Comparison of ENCODE assay signal across 17 cellular contexts in genomic region chr15:41862515-41863116, GRCh38. TPM values are rescaled to one million over a fixed set of nuclear protein-coding genes. Genes with fewer than 3 reads are reported as not detected.
A peak's percentile ranks its signal among the peaks of the same experiment; 100 is the strongest.
DNase-seq lines count a peak whose midpoint lies in the region; ATAC-seq and TF ChIP-seq lines count a peak whose summit lies in the region.
"Had no signal": no experiment of that assay in that cellular context is flagged by ENCODE, and none has a peak within 500 bp of the region (broad histone marks: within the 10 kb centered on the region; RNA-seq: fewer than 3 reads in every experiment).

No MANE protein-coding gene starts in this region.

- peak overlapping the region; percentile 76 for H3K4me2 ChIP-seq in BLaER1

- H3K27ac Mint-ChIP-seq in activated T-helper 17 cell treated with anti-CD3 and anti-CD28 coated beads, Interleukin-2, amount 50 U/mL, for 72 hours = peak overlapping the region; percentile 64
- H3K27ac Mint-ChIP-seq: activated naive CD4-positive, alpha-beta T cell treated with anti-CD3 and anti-CD28 coated beads, Interleukin-2, amount 50 U/mL, for 72 hours; B cell had no signal

- WGBS in lung, 2 donors = 81% methylated on average over 19 of the region's 19 CpGs
- WGBS in lower leg skin, 2 donors = 77 to 89% methylated on average over 19 of the region's 19 CpGs

- H3K4me1 ChIP-seq in BLaER1 = peaks cover 74% of the 10 kb centered on the region
- H3K4me1 ChIP-seq in lung (ENCODE audit: control insufficient read depth in 2 of 2, insufficient read depth in 2 of 2, low read length in 2 of 2) = peaks cover 0 to 4% of the 10 kb centered on the region in 2 donors
- H3K4me1 ChIP-seq: breast epithelium had no signal

- H3K9me3 Mint-ChIP-seq in activated T-helper 17 cell treated with anti-CD3 and anti-CD28 coated beads, Interleukin-2, amount 50 U/mL, for 72 hours = no peaks in the 10 kb centered on the region
- H3K9me3 Mint-ChIP-seq: activated naive CD4-positive, alpha-beta T cell treated with anti-CD3 and anti-CD28 coated beads, Interleukin-2, amount 50 U/mL, for 72 hours had no signal

- H3K4me1 Mint-ChIP-seq in activated T-helper 17 cell treated with anti-CD3 and anti-CD28 coated beads, Interleukin-2, amount 50 U/mL, for 72 hours = no peaks in the 10 kb centered on the region
- H3K4me1 Mint-ChIP-seq: B cell had no signal

- no peaks in the 10 kb centered on the region for H4K20me1 ChIP-seq in BLaER1

- peak overlapping the region; percentile 11; the same call in 1 of the 2 replicates for H3K9ac ChIP-seq in BLaER1

- H3K4me3 Mint-ChIP-seq in activated T-helper 17 cell treated with anti-CD3 and anti-CD28 coated beads, Interleukin-2, amount 50 U/mL, for 72 hours = no peak overlapping the region
- H3K4me3 Mint-ChIP-seq: B cell had no signal

- H3K4me3 ChIP-seq in BLaER1 (no peak overlapping the region), H7 (ENCODE audit: insufficient read depth, low read depth, low read length) (no peak overlapping the region), lung (no peak overlapping the region), WERI-Rb-1 (ENCODE audit: low read depth, low read length) (no peak overlapping the region), lower leg skin (ENCODE audit: low read depth, poor library complexity, severe bottlenecking) (no peak overlapping the region)
- H3K4me3 ChIP-seq: breast epithelium, skin epidermis had no signal

- ATAC-seq in activated T-helper 17 cell treated with anti-CD3 and anti-CD28 coated beads, Interleukin-2, amount 50 U/mL, for 72 hours (replicated peaks) = no peak
- ATAC-seq in lung (ENCODE audit: insufficient read depth, low FRiP score) = no peak
- ATAC-seq: activated naive CD4-positive, alpha-beta T cell treated with anti-CD3 and anti-CD28 coated beads, Interleukin-2, amount 50 U/mL, for 72 hours had no signal

- TF ChIP-seq CTCF in lung (IDR thresholded peaks at IDR 0.05; ENCODE audit: control extremely low read depth, extremely low read depth) = no peak
- TF ChIP-seq CTCF in WERI-Rb-1 (IDR thresholded peaks at IDR 0.05; ENCODE audit: low read depth, low read length) = no peak
- TF ChIP-seq CTCF in lower leg skin (IDR thresholded peaks at IDR 0.05) = no peak

- H3K36me3 ChIP-seq in BLaER1 = no peaks in the 10 kb centered on the region
- H3K36me3 ChIP-seq in H7 (replicated peaks; ENCODE audit: control insufficient read depth, insufficient read depth, low read length) = no peaks in the 10 kb centered on the region
- no peaks in the 10 kb centered on the region for H3K36me3 ChIP-seq in lung (ENCODE audit: control insufficient read depth in 2 of 2, insufficient read depth in 2 of 2, low read length in 2 of 2)
- no peaks in the 10 kb centered on the region for H3K36me3 ChIP-seq in WERI-Rb-1
- H3K36me3 ChIP-seq: breast epithelium had no signal

- TF ChIP-seq POLR2A in lower leg skin (IDR thresholded peaks at IDR 0.05) = no peak

- H3K9me3 ChIP-seq in BLaER1 (no peaks in the 10 kb centered on the region), lung (ENCODE audit: control insufficient read depth in 2 of 2, insufficient read depth in 1 of 2, low read length in 1 of 2) (no peaks in the 10 kb centered on the region), WERI-Rb-1 (ENCODE audit: severe bottlenecking) (no peaks in the 10 kb centered on the region)
- H3K9me3 ChIP-seq: breast epithelium had no signal

- peak; percentile 88 for DNase-seq in H7
- peak; percentile 73 for DNase-seq in lung (ENCODE audit: low spot score)
- no peak for DNase-seq in WERI-Rb-1
- DNase-seq in lower leg skin (ENCODE audit: low spot score in 2 of 2) = no peak
- no peak for DNase-seq in Kasumi-1 (lab: John Stamatoyannopoulos, UW)
- DNase-seq in D341Med (ENCODE audit: low spot score) = no peak
- DNase-seq: activated CD4-positive, CD25-positive, alpha-beta regulatory T cell treated with anti-CD3 and anti-CD28 coated beads, Interleukin-2, amount 50 U/mL, for 72 hours; activated CD8-positive, alpha-beta memory T cell treated with anti-CD3 and anti-CD28 coated beads, Interleukin-2, amount 50 U/mL, for 48 hours; foreskin fibroblast; MM.1S; NCI-H2227 treated with DMSO at 0.1 percent for 48 hours had no signal

- intact Hi-C loops in lower leg skin (cut with DNase I; ENCODE audit: low total_unique reads) = no loop called here

- H3K27ac ChIP-seq in BLaER1 (peak overlapping the region; percentile 15), lung (ENCODE audit: low read depth in 1 of 2, low read length in 1 of 2) (no peak overlapping the region), WERI-Rb-1 (no peak overlapping the region)
- H3K27ac ChIP-seq: skin epidermis had no signal

- H3K36me3 Mint-ChIP-seq in activated T-helper 17 cell treated with anti-CD3 and anti-CD28 coated beads, Interleukin-2, amount 50 U/mL, for 72 hours (ENCODE audit: low read depth) = no peaks in the 10 kb centered on the region
- H3K36me3 Mint-ChIP-seq: activated naive CD4-positive, alpha-beta T cell treated with anti-CD3 and anti-CD28 coated beads, Interleukin-2, amount 50 U/mL, for 72 hours had no signal

- no peaks in the 10 kb centered on the region for H3K27me3 Mint-ChIP-seq in activated T-helper 17 cell treated with anti-CD3 and anti-CD28 coated beads, Interleukin-2, amount 50 U/mL, for 72 hours
- H3K27me3 Mint-ChIP-seq: B cell had no signal

- H3K27me3 ChIP-seq in BLaER1 (no peaks in the 10 kb centered on the region), H7 (ENCODE audit: control insufficient read depth, insufficient read depth, low read length) (no peaks in the 10 kb centered on the region), lung (ENCODE audit: control insufficient read depth, insufficient read depth) (no peaks in the 10 kb centered on the region), WERI-Rb-1 (ENCODE audit: insufficient read depth, low read depth, severe bottlenecking) (no peaks in the 10 kb centered on the region)
- H3K27me3 ChIP-seq: breast epithelium had no signal

RNA-seq across cellular contexts. Expression of gene PLA2G4B, which starts 24.0 kb away (rescaled TPM):
- 3.0 and 5.3 TPM in 2 replicates for total RNA-seq in H7 (2014; rRNA removed; shearing (Covaris generic))
- total RNA-seq in activated T-helper 17 cell treated with anti-CD3 and anti-CD28 coated beads, Interleukin-2, amount 50 U/mL, for 72 hours = 1 to 10 TPM; 2.7 to 8.3 TPM
- total RNA-seq in lung (10 to 100 TPM in 1 of 2 donors, 1 to 10 TPM in 1; 8.4 to 12.8 TPM), lower leg skin (10 to 100 TPM; 62.0 to 90.3 (median 86.5) TPM)
- polyA plus RNA-seq in lung = 10 to 100 TPM in 1 of 2 donors, 1 to 10 TPM in 1; 5.7 to 13.0 TPM

RNA-seq across cellular contexts. Expression of gene SPTBN5, which starts 31.2 kb away (rescaled TPM):
- total RNA-seq in H7 (2014; rRNA removed; shearing (Covaris generic)) = 0.17 and 0.55 TPM in 2 replicates
- total RNA-seq in activated T-helper 17 cell treated with anti-CD3 and anti-CD28 coated beads, Interleukin-2, amount 50 U/mL, for 72 hours = 1 to 10 TPM; 2.4 to 4.9 TPM
- total RNA-seq in lung = 1 to 10 TPM; 1.6 to 2.0 TPM
- 1 to 10 TPM; 1.8 to 3.5 TPM for polyA plus RNA-seq in lung
- total RNA-seq in lower leg skin = 1 to 10 TPM; 1.3 to 3.3 (median 2.0) TPM

RNA-seq across cellular contexts. Expression of gene JMJD7, which starts 34.7 kb away (rescaled TPM):
- 10.7 and 12.3 TPM in 2 replicates for total RNA-seq in H7 (2014; rRNA removed; shearing (Covaris generic))
- total RNA-seq in activated T-helper 17 cell treated with anti-CD3 and anti-CD28 coated beads, Interleukin-2, amount 50 U/mL, for 72 hours = 10 to 100 TPM; 12.0 to 16.6 TPM
- 10 to 100 TPM; 13.2 to 28.1 TPM for total RNA-seq in lung
- 10 to 100 TPM; 16.6 to 26.0 TPM for polyA plus RNA-seq in lung
- total RNA-seq in lower leg skin = 10 to 100 TPM; 40.7 to 61.6 (median 47.1) TPM

Comparison
In these comparisons a context has a peak if more than half of its experiments do, and no peak if none do; other contexts are left out.
1. DNase-seq: peak in H7 (single experiment) and lung (single experiment); none in WERI-Rb-1 (single experiment), lower leg skin (0 of 2), Kasumi-1 (0 of 2) and D341Med (single experiment).
2. RNA of gene PLA2G4B, which starts 24.0 kb away (total RNA-seq): 62.0 to 90.3 TPM in lower leg skin; 8.4 to 12.8 TPM in lung, 2.7 to 8.3 TPM in activated T-helper 17 cell treated with anti-CD3 and anti-CD28 coated beads, Interleukin-2, amount 50 U/mL, for 72 hours and 3.0 to 5.3 TPM in H7; every median in the first group is over 4 times any median in the second.